In genomic region chrX:153924149-153924861, GRCh38 we compare ENCODE assay signal across 8 cellular contexts. TPM values are rescaled to one million over a fixed set of nuclear protein-coding genes. Genes with fewer than 3 reads are reported as not detected.
DNase-seq lines count a peak whose midpoint lies in the region; ATAC-seq and TF ChIP-seq lines count a peak whose summit lies in the region.

No MANE protein-coding gene starts in this region.

- H3K36me3 Mint-ChIP-seq in nephron progenitor cell (ENCODE audit: low read depth) = peaks cover 5% of the 10 kb centered on the region

- 20 to 41% methylated on average over 14 of the region's 14 CpGs for WGBS in lower leg skin, 2 donors

- H3K9me3 ChIP-seq in HAP-1 = no peaks in the 10 kb centered on the region
- H3K9me3 ChIP-seq in SK-N-MC (ENCODE audit: low read depth, low read length) = no peaks in the 10 kb centered on the region

- no peak overlapping the region for H3K27ac Mint-ChIP-seq in nephron progenitor cell

- no peak overlapping the region for H3K9ac ChIP-seq in SK-N-MC (ENCODE audit: insufficient read length)

- H3K4me3 Mint-ChIP-seq in nephron progenitor cell = peak overlapping the region; percentile 18

- in situ Hi-C loops in HAP-1 (cut with MboI; ENCODE audit: low sequenced_read_pairs) = no loop called here

- TF ChIP-seq CTCF in dorsolateral prefrontal cortex (IDR thresholded peaks at IDR 0.05 in 54 of 56, conservative IDR thresholded peaks at IDR 0.05 in 2 of 56; ENCODE audit: low read depth in 1 of 56, partially characterized antibody in 56 of 56) (peak in 37 of 56 donors; percentile 12 to 52 (median 28)), nephron progenitor cell (IDR thresholded peaks at IDR 0.05) (no peak), lower leg skin (IDR thresholded peaks at IDR 0.05) (no peak)

- peaks cover 3% of the 10 kb centered on the region for H3K27me3 Mint-ChIP-seq in nephron progenitor cell (ENCODE audit: low read depth, poor library complexity)

- DNase-seq in DMS79 treated with DMSO at 0.1 percent for 48 hours (lab: John Stamatoyannopoulos, UW) = peak; percentile 6
- DNase-seq in DMS79 (lab: John Stamatoyannopoulos, UW) = no peak
- peak; percentile 66 to 81 for DNase-seq in HAP-1 (ENCODE audit: low spot score in 2 of 2)
- no peak for DNase-seq in SK-N-MC (ENCODE audit: low read depth, low spot score)
- DNase-seq in dorsolateral prefrontal cortex = peak in 4 of 10 donors; percentile 46 to 64 (median 54)
- no peak for DNase-seq in nephron progenitor cell
- DNase-seq in lower leg skin (ENCODE audit: low spot score in 2 of 2) = no peak

- ATAC-seq in HG02678 (IDR thresholded peaks at IDR 0.05; ENCODE audit: unreplicated experiment) = no peak

- TF ChIP-seq POLR2A in lower leg skin (IDR thresholded peaks at IDR 0.05) = no peak

- H3K4me1 ChIP-seq in HAP-1 = peaks cover 40% of the 10 kb centered on the region

- peaks cover 41% of the 10 kb centered on the region for H3K4me1 Mint-ChIP-seq in nephron progenitor cell

- H3K27me3 ChIP-seq in HAP-1 (ENCODE audit: low read depth) = no peaks in the 10 kb centered on the region
- peaks cover 0 to 86% (median 14%) of the 10 kb centered on the region in 45 donors for H3K27me3 ChIP-seq in dorsolateral prefrontal cortex

- peaks cover 46% of the 10 kb centered on the region for H3K9me3 Mint-ChIP-seq in nephron progenitor cell

- H3K27ac ChIP-seq in SK-N-MC (peak overlapping the region; percentile 69), dorsolateral prefrontal cortex (peak overlapping the region in 23 of 59 donors; percentile 3 to 64 (median 32))

- H3K36me3 ChIP-seq in HAP-1 (replicated peaks) (peaks cover 1% of the 10 kb centered on the region), SK-N-MC (ENCODE audit: insufficient read depth, low read length) (no peaks in the 10 kb centered on the region; the same call in 1 of the 2 replicates)

- intact Hi-C loops in dorsolateral prefrontal cortex (cut with DNase I) = no loop called here
- intact Hi-C loops in lower leg skin (cut with DNase I; ENCODE audit: low total_unique reads) = no loop called here

- H3K4me3 ChIP-seq in HAP-1 = peak overlapping the region; percentile 14
- no peak overlapping the region; the same call in 1 of the 2 replicates for H3K4me3 ChIP-seq in SK-N-MC
- peak overlapping the region in 14 of 59 donors; percentile 3 to 74 (median 21) for H3K4me3 ChIP-seq in dorsolateral prefrontal cortex
- H3K4me3 ChIP-seq in lower leg skin (ENCODE audit: low read depth, poor library complexity, severe bottlenecking) = no peak overlapping the region

RNA-seq across cellular contexts. Expression of gene ARHGAP4, which starts 1.8 kb away (rescaled TPM):
- total RNA-seq in dorsolateral prefrontal cortex = 10 to 100 TPM in 106 of 120 experiments, 1 to 10 TPM in 14; 6.4 to 31.6 (median 14.8) TPM
- 10 to 100 TPM in 2 of 4 donors, 1 to 10 TPM in 2; 2.7 to 14.8 (median 10.5) TPM for total RNA-seq in lower leg skin

RNA-seq across cellular contexts. Expression of gene NAA10, which starts 10.5 kb away (rescaled TPM):
- total RNA-seq in dorsolateral prefrontal cortex (100 to 1,000 TPM in 13 of 120 experiments, 10 to 100 TPM in 107; 57.4 to 119 (median 83.8) TPM), lower leg skin (10 to 100 TPM; 32.6 to 70.9 (median 51.1) TPM)

RNA-seq across cellular contexts. Expression of gene AVPR2, which starts 19.8 kb away (rescaled TPM):
- total RNA-seq in dorsolateral prefrontal cortex (under 1 TPM in 2 of 120 experiments, not detected in 118; 0.41 to 0.66 TPM), lower leg skin (1 to 10 TPM in 2 of 4 donors, under 1 TPM in 2; 0.53 to 2.6 (median 0.98) TPM)

RNA-seq across cellular contexts. Expression of gene RENBP, which starts 20.1 kb away (rescaled TPM):
- total RNA-seq in dorsolateral prefrontal cortex (10 to 100 TPM in 115 of 120 experiments, 1 to 10 TPM in 5; 8.2 to 34.2 (median 16.9) TPM), lower leg skin (10 to 100 TPM in 1 of 4 donors, 1 to 10 TPM in 2, under 1 TPM in 1; 0.76 to 11.8 (median 4.2) TPM)

RNA-seq across cellular contexts. Expression of gene L1CAM, which starts 38.3 kb away (rescaled TPM):
- total RNA-seq in dorsolateral prefrontal cortex (100 to 1,000 TPM in 118 of 120 experiments, 10 to 100 TPM in 2; 45.6 to 277 (median 185) TPM), lower leg skin (10 to 100 TPM in 2 of 4 donors, 1 to 10 TPM in 2; 3.0 to 12.9 (median 8.4) TPM)

Comparison
In these comparisons a context has a peak if more than half of its experiments do, and no peak if none do; other contexts are left out.
1. DNase-seq: peak in DMS79 treated with DMSO at 0.1 percent for 48 hours (single experiment) and HAP-1 (2 of 2); none in DMS79 (single experiment), SK-N-MC (single experiment), nephron progenitor cell (single experiment) and lower leg skin (0 of 2).
2. CTCF ChIP-seq: peak in dorsolateral prefrontal cortex (37 of 56); none in nephron progenitor cell (single experiment) and lower leg skin (0 of 3).